Comparison of ENCODE assay signal across 17 cellular contexts in the genomic region with DNA sequence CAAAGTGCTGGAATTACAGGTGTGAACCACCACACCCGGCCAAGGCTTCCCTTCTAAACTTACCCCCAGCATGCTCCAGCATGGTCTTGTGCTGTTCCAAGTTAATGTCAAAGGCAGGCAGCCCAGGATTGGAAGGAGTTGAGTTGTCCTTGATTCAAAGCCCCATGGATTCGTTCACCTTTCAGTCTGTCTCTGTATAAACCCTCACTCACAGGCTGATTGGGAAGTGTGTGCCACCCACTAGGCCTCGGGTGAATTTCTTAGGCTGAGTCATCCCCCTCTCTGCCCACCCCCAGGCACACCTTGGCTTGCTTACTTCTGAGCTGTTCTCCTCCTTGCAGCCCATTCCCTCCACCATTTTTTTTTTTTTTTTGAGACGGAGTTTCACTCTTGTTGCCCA. TPM values are rescaled to one million over a fixed set of nuclear protein-coding genes. Genes with fewer than 3 reads are reported as not detected.
DNase-seq lines count a peak whose midpoint lies in the region; ATAC-seq, FAIRE-seq and TF ChIP-seq lines count a peak whose summit lies in the region.
"Had no signal": no experiment of that assay in that cellular context is flagged by ENCODE, and none has a peak within 500 bp of the region (broad histone marks: within the 10 kb centered on the region; RNA-seq: fewer than 3 reads in every experiment).

No MANE protein-coding gene starts in this region.

- CTCF ChIA-PET in activated CD4-positive, alpha-beta T cell treated with anti-CD3 and anti-CD28 coated beads for 36 hours (lab: Charles Lee), result interaction anchor here (1.4 to 4.0 kb wide), 2 partner anchors 7 to 14 kb away, joined by 3 to 32 read pairs; no protein-coding TSS in a partner anchor

- no peaks in the 10 kb centered on the region for H4K20me1 ChIP-seq in keratinocyte (ENCODE audit: control insufficient read depth, extremely low read depth, insufficient read depth, low read length)

- no peak overlapping the region for H3K4me3 Mint-ChIP-seq in activated CD4-positive, alpha-beta T cell treated with anti-CD3 and anti-CD28 coated beads for 36 hours
- no peak overlapping the region for H3K4me3 Mint-ChIP-seq in T-helper 17 cell

- no peaks in the 10 kb centered on the region for H3K79me2 ChIP-seq in keratinocyte (ENCODE audit: control insufficient read depth, insufficient read depth, low read length)

- peak; percentile 96 for ATAC-seq in activated CD4-positive, alpha-beta T cell treated with anti-CD3 and anti-CD28 coated beads for 36 hours
- no peak for ATAC-seq in T-helper 17 cell
- no peak for ATAC-seq in GM21825 (IDR thresholded peaks at IDR 0.05; ENCODE audit: unreplicated experiment)
- ATAC-seq: right lobe of liver had no signal

- H3K36me3 Mint-ChIP-seq in activated CD4-positive, alpha-beta T cell treated with anti-CD3 and anti-CD28 coated beads for 36 hours (ENCODE audit: low read depth), result no peaks in the 10 kb centered on the region
- no peaks in the 10 kb centered on the region for H3K36me3 Mint-ChIP-seq in T-helper 17 cell (ENCODE audit: low read depth)

- peaks cover 21% of the 10 kb centered on the region for H3K4me1 Mint-ChIP-seq in activated CD4-positive, alpha-beta T cell treated with anti-CD3 and anti-CD28 coated beads for 36 hours
- H3K4me1 Mint-ChIP-seq in T-helper 17 cell, result peaks cover 12% of the 10 kb centered on the region

- intact Hi-C loops in activated CD4-positive, alpha-beta T cell treated with anti-CD3 and anti-CD28 coated beads for 36 hours (cut with DNase I, micrococcal nuclease), result no loop called here

- no peaks in the 10 kb centered on the region for H3K9me3 Mint-ChIP-seq in activated CD4-positive, alpha-beta T cell treated with anti-CD3 and anti-CD28 coated beads for 36 hours (ENCODE audit: low read depth)

- H3K4me1 ChIP-seq in keratinocyte (ENCODE audit: control insufficient read depth, extremely low read depth, insufficient read depth, low read length), result peaks cover 18% of the 10 kb centered on the region
- H3K4me1 ChIP-seq: right lobe of liver had no signal

- H3K27me3 Mint-ChIP-seq in activated CD4-positive, alpha-beta T cell treated with anti-CD3 and anti-CD28 coated beads for 36 hours, result no peaks in the 10 kb centered on the region
- H3K27me3 Mint-ChIP-seq in T-helper 17 cell, result no peaks in the 10 kb centered on the region

- no peaks in the 10 kb centered on the region for H3K36me3 ChIP-seq in keratinocyte (ENCODE audit: control insufficient read depth in 2 of 2, extremely low read depth in 1 of 2, insufficient read depth in 2 of 2, low read length in 2 of 2)
- H3K36me3 ChIP-seq: right lobe of liver, tibial nerve had no signal

- H3K9me3 ChIP-seq in T-helper 17 cell (ENCODE audit: control insufficient read depth, low read length, poor library complexity, severe bottlenecking) (no peaks in the 10 kb centered on the region), keratinocyte (ENCODE audit: control insufficient read depth, low read depth, low read length) (no peaks in the 10 kb centered on the region)
- H3K9me3 ChIP-seq: right lobe of liver, SK-N-SH, tibial nerve had no signal

- peak; percentile 80 for FAIRE-seq in keratinocyte (lab: Jason Lieb, UNC)
- FAIRE-seq: kidney had no signal

- H2AFZ ChIP-seq in keratinocyte (ENCODE audit: control insufficient read depth, low read length), result no peak overlapping the region

- H3K9me1 ChIP-seq in keratinocyte (ENCODE audit: control insufficient read depth, extremely low read depth, insufficient read depth, low read length), result no peaks in the 10 kb centered on the region

- H3K27me3 ChIP-seq in keratinocyte (ENCODE audit: control insufficient read depth, extremely low read depth, insufficient read depth, low read length), result no peaks in the 10 kb centered on the region
- H3K27me3 ChIP-seq: right lobe of liver, tibial nerve had no signal

- H3K4me3 ChIP-seq in keratinocyte (ENCODE audit: control insufficient read depth in 2 of 3, extremely low read depth in 1 of 3, insufficient read depth in 2 of 3, low read depth in 1 of 3, low read length in 3 of 3), result no peak overlapping the region
- H3K4me3 ChIP-seq: right lobe of liver, tibial nerve had no signal

- TF ChIP-seq CTCF in keratinocyte (optimal IDR thresholded peaks at IDR 0.05 in 1 of 3, IDR thresholded peaks at IDR 0.05 in 1 of 3, conservative IDR thresholded peaks at IDR 0.05 in 1 of 3; ENCODE audit: extremely low read depth in 1 of 3, insufficient read depth in 2 of 3, low read length in 3 of 3), result no peak

- dilution Hi-C loops in keratinocyte (cut with MboI; ENCODE audit: extremely low pct_ligation_motif_present, low sequenced_read_pairs), result no loop called here

- POLR2A ChIA-PET in activated CD4-positive, alpha-beta T cell treated with anti-CD3 and anti-CD28 coated beads for 36 hours (lab: Charles Lee), result interaction anchor here (0.6 to 0.7 kb wide), 2 partner anchors 27 to 319 kb away, joined by 3 to 4 read pairs; no protein-coding TSS in a partner anchor

- no peak overlapping the region for H3K4me2 ChIP-seq in keratinocyte (ENCODE audit: control insufficient read depth, extremely low read depth, insufficient read depth, low read depth, low read length)
- H3K4me2 ChIP-seq: SK-N-SH had no signal

- DNase-seq in activated CD4-positive, alpha-beta T cell treated with anti-CD3 and anti-CD28 coated beads for 36 hours, result peak; percentile 57
- DNase-seq in activated CD4-positive, alpha-beta T cell treated with anti-CD3 and anti-CD28 coated beads, Interleukin-2, amount 50 U/mL, for 1 hour, result no peak
- DNase-seq in ELR (ENCODE audit: low read depth), result peak; percentile 60
- DNase-seq in T-helper 17 cell, result no peak
- peak; percentile 68 for DNase-seq in keratinocyte (ENCODE audit: low read depth, low spot score)
- no peak for DNase-seq in dermis blood vessel endothelial cell
- no peak for DNase-seq in DMS79 (lab: John Stamatoyannopoulos, UW)
- DNase-seq: 8988T, C1 segment of cervical spinal cord, DMS 273 treated with DMSO at 0.1 percent for 48 hours, kidney, NCI-H2081 treated with DMSO at 0.1 percent for 48 hours, NCI-H748 treated with DMSO at 0.1 percent for 48 hours, right lobe of liver, SK-N-SH had no signal

- no peak overlapping the region for H3K27ac Mint-ChIP-seq in activated CD4-positive, alpha-beta T cell treated with anti-CD3 and anti-CD28 coated beads for 36 hours
- H3K27ac Mint-ChIP-seq in T-helper 17 cell, result peak overlapping the region; percentile 85

- no peak overlapping the region for H3K27ac ChIP-seq in keratinocyte (ENCODE audit: control insufficient read depth, insufficient read depth, low read length)
- H3K27ac ChIP-seq: right lobe of liver, tibial nerve had no signal

- H3K9ac ChIP-seq in keratinocyte (ENCODE audit: control insufficient read depth, extremely low read depth, insufficient read depth, low read length), result no peak overlapping the region
- H3K9ac ChIP-seq: SK-N-SH had no signal

RNA-seq across cellular contexts. Expression of gene PRDX3, which starts 13.3 kb away (rescaled TPM):
- 100 to 1,000 TPM; 160 to 217 TPM for total RNA-seq in activated CD4-positive, alpha-beta T cell treated with anti-CD3 and anti-CD28 coated beads for 36 hours
- total RNA-seq in T-helper 17 cell, result 10 to 100 TPM; 16.4 to 17.1 TPM
- polyA plus RNA-seq in keratinocyte, result 251 to 304 TPM (median 266 TPM) in 3 replicates
- polyA plus RNA-seq in keratinocyte (2011; ENCODE audit: low read depth), result 25.9 TPM
- polyA plus RNA-seq in keratinocyte (2011; cell fraction: cytosol; rRNA removed), result 167 and 288 TPM in 2 replicates
- polyA plus RNA-seq in keratinocyte (2011; cell fraction: nucleus; rRNA removed), result 127 and 160 TPM in 2 replicates
- polyA plus RNA-seq in keratinocyte (2012; ENCODE audit: low replicate concordance), result 84.3 and 187 TPM in 2 replicates
- polyA minus RNA-seq in keratinocyte, result 181 to 213 TPM (median 205 TPM) in 3 replicates
- 120 TPM for polyA minus RNA-seq in keratinocyte (2011; cell fraction: cytosol; rRNA and poly(A)+ RNA removed)
- polyA minus RNA-seq in keratinocyte (2011; cell fraction: nucleus; rRNA and poly(A)+ RNA removed), result 69.7 and 85.3 TPM in 2 replicates
- total RNA-seq in dermis blood vessel endothelial cell, result 158 and 231 TPM in 2 replicates

RNA-seq across cellular contexts. Expression of gene GRK5, which starts 15.5 kb away (rescaled TPM):
- total RNA-seq in activated CD4-positive, alpha-beta T cell treated with anti-CD3 and anti-CD28 coated beads for 36 hours, result 10 to 100 TPM; 21.2 to 24.8 TPM
- total RNA-seq in T-helper 17 cell (10 to 100 TPM; 13.9 to 28.5 TPM), dermis blood vessel endothelial cell (47.0 and 57.9 TPM in 2 replicates)
- polyA plus RNA-seq in keratinocyte, result 3.6 to 12.2 TPM (median 7.6 TPM) in 3 replicates
- 2.8 TPM for polyA plus RNA-seq in keratinocyte (2011; ENCODE audit: low read depth)
- 6.6 and 7.3 TPM in 2 replicates for polyA plus RNA-seq in keratinocyte (2011; cell fraction: cytosol; rRNA removed)
- 6.1 and 8.2 TPM in 2 replicates for polyA plus RNA-seq in keratinocyte (2011; cell fraction: nucleus; rRNA removed)
- 3.0 and 12.6 TPM in 2 replicates for polyA plus RNA-seq in keratinocyte (2012; ENCODE audit: low replicate concordance)
- polyA minus RNA-seq in keratinocyte, result 3.6 to 10.9 TPM (median 5.2 TPM) in 3 replicates
- polyA minus RNA-seq in keratinocyte (2011; cell fraction: cytosol; rRNA and poly(A)+ RNA removed), result 3.5 TPM
- polyA minus RNA-seq in keratinocyte (2011; cell fraction: nucleus; rRNA and poly(A)+ RNA removed), result 2.2 and 3.3 TPM in 2 replicates

RNA-seq across cellular contexts. Expression of gene SFXN4, which starts 26.4 kb away (rescaled TPM):
- 10 to 100 TPM; 38.7 to 44.7 TPM for total RNA-seq in activated CD4-positive, alpha-beta T cell treated with anti-CD3 and anti-CD28 coated beads for 36 hours
- total RNA-seq in T-helper 17 cell (1 to 10 TPM; 8.3 to 9.5 TPM), dermis blood vessel endothelial cell (9.4 and 14.6 TPM in 2 replicates)
- polyA plus RNA-seq in keratinocyte, result 17.0 to 27.6 TPM (median 20.9 TPM) in 3 replicates
- polyA plus RNA-seq in keratinocyte (2011; ENCODE audit: low read depth), result 16.3 TPM
- 18.0 and 35.0 TPM in 2 replicates for polyA plus RNA-seq in keratinocyte (2011; cell fraction: cytosol; rRNA removed)
- 29.9 and 35.9 TPM in 2 replicates for polyA plus RNA-seq in keratinocyte (2011; cell fraction: nucleus; rRNA removed)
- 11.3 and 18.1 TPM in 2 replicates for polyA plus RNA-seq in keratinocyte (2012; ENCODE audit: low replicate concordance)
- polyA minus RNA-seq in keratinocyte, result 6.4 to 20.1 TPM (median 15.6 TPM) in 3 replicates
- polyA minus RNA-seq in keratinocyte (2011; cell fraction: cytosol; rRNA and poly(A)+ RNA removed), result 8.8 TPM
- polyA minus RNA-seq in keratinocyte (2011; cell fraction: nucleus; rRNA and poly(A)+ RNA removed), result 5.0 and 6.8 TPM in 2 replicates

Comparison
In these comparisons a context has a peak if more than half of its experiments do, and no peak if none do; other contexts are left out.
1. DNase-seq: peak in activated CD4-positive, alpha-beta T cell treated with anti-CD3 and anti-CD28 coated beads for 36 hours (single experiment), ELR (single experiment) and keratinocyte (single experiment); none in activated CD4-positive, alpha-beta T cell treated with anti-CD3 and anti-CD28 coated beads, Interleukin-2, amount 50 U/mL, for 1 hour (single experiment), T-helper 17 cell (0 of 3), dermis blood vessel endothelial cell (single experiment) and DMS79 (single experiment).